ENCODE assay signal across 15 cellular contexts in the genomic region with DNA sequence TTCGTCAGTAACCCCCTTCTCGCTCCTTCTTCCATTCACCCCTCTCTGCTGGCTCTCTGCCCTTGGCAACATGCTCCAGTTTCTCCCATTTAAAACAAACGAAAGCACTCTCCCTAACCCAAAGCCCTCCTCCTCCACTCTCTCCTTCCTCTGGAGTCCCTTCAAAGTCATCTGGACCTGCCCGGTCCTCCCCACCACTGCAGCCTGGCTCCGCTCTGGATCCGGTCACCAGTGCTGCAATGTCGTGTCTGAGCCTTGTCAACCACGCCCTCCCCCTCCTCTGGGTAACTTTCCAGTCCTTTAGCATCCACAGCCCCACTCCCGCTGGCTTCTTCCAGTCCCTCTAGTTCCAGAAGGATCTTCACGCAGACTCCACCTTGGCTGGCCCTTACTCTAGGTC. TPM values are rescaled to one million over a fixed set of nuclear protein-coding genes. Genes with fewer than 3 reads are reported as not detected.
DNase-seq lines count a peak whose midpoint lies in the region; ATAC-seq and TF ChIP-seq lines count a peak whose summit lies in the region.
"Had no signal": no experiment of that assay in that cellular context is flagged by ENCODE, and none has a peak within 500 bp of the region (broad histone marks: within the 10 kb centered on the region; RNA-seq: fewer than 3 reads in every experiment).

No MANE protein-coding gene starts in this region.

- peak; percentile 8 for DNase-seq in NCI-H1694 treated with DMSO at 0.1 percent for 48 hours (lab: John Stamatoyannopoulos, UW)
- DNase-seq in NCI-H1694 (lab: John Stamatoyannopoulos, UW), result no peak
- no peak for DNase-seq in CD4-positive, alpha-beta memory T cell
- no peak for DNase-seq in activated naive CD8-positive, alpha-beta T cell treated with anti-CD3 and anti-CD28 coated beads, Interleukin-2, amount 50 U/mL, for 24 hours
- DNase-seq in NCI-H446 treated with DMSO at 0.1 percent for 48 hours (lab: John Stamatoyannopoulos, UW), result no peak
- DNase-seq in stimulated activated CD4-positive, alpha-beta T cell treated with anti-CD3 and anti-CD28 coated beads, Interleukin-1b, Interleukin-23, amount 100 ng/mL, for 48 hours, result no peak
- DNase-seq: activated gamma-delta T cell; central memory CD4-positive, alpha-beta T cell; COR-L47; MG63 had no signal

- no peaks in the 10 kb centered on the region for H3K27me3 Mint-ChIP-seq in CD4-positive, alpha-beta memory T cell
- no peaks in the 10 kb centered on the region for H3K27me3 Mint-ChIP-seq in activated naive CD8-positive, alpha-beta T cell treated with anti-CD3 and anti-CD28 coated beads, Interleukin-2, amount 50 U/mL, for 24 hours
- H3K27me3 Mint-ChIP-seq in nephron (ENCODE audit: low read depth), result peaks cover 4% of the 10 kb centered on the region

- no peak for TF ChIP-seq CTCF in nephron (IDR thresholded peaks at IDR 0.05; ENCODE audit: unreplicated experiment in 3 of 3)

- H3K27ac ChIP-seq in CD4-positive, alpha-beta memory T cell (ENCODE audit: low read depth, low read length), result no peak overlapping the region

- peaks cover 7 to 21% of the 10 kb centered on the region in 2 donors for H3K36me3 Mint-ChIP-seq in CD4-positive, alpha-beta memory T cell
- H3K36me3 Mint-ChIP-seq in activated naive CD8-positive, alpha-beta T cell treated with anti-CD3 and anti-CD28 coated beads, Interleukin-2, amount 50 U/mL, for 24 hours (ENCODE audit: low read depth), result peaks cover 14% of the 10 kb centered on the region
- peaks cover 17% of the 10 kb centered on the region for H3K36me3 Mint-ChIP-seq in nephron (ENCODE audit: low read depth)

- POLR2A ChIA-PET in CD4-positive, alpha-beta memory T cell (lab: Charles Lee; ENCODE audit: partially characterized antibody), result no interaction called here

- peak overlapping the region; percentile 74 to 96 (median 86) for H3K27ac Mint-ChIP-seq in CD4-positive, alpha-beta memory T cell
- H3K27ac Mint-ChIP-seq in activated naive CD8-positive, alpha-beta T cell treated with anti-CD3 and anti-CD28 coated beads, Interleukin-2, amount 50 U/mL, for 24 hours, result peak overlapping the region; percentile 61
- H3K27ac Mint-ChIP-seq in nephron, result peak overlapping the region in 2 of 3 experiments; percentile 9

- no peaks in the 10 kb centered on the region for H3K27me3 ChIP-seq in CD4-positive, alpha-beta memory T cell (ENCODE audit: insufficient read depth, low read length)
- H3K27me3 ChIP-seq: MG63 had no signal

- H3K4me1 ChIP-seq in CD4-positive, alpha-beta memory T cell (ENCODE audit: insufficient read depth, low read length), result peaks cover 100% of the 10 kb centered on the region

- intact Hi-C loops in CD4-positive, alpha-beta memory T cell (cut with micrococcal nuclease), result no loop called here

- no peaks in the 10 kb centered on the region for H3K9me3 ChIP-seq in CD4-positive, alpha-beta memory T cell (ENCODE audit: control insufficient read depth in 1 of 2, low read length in 2 of 2)
- H3K9me3 ChIP-seq: HAP-1, MG63 had no signal

- H3K4me3 Mint-ChIP-seq in CD4-positive, alpha-beta memory T cell, result peak overlapping the region in 3 of 8 donors; percentile 7 to 66 (median 28)
- H3K4me3 Mint-ChIP-seq in activated naive CD8-positive, alpha-beta T cell treated with anti-CD3 and anti-CD28 coated beads, Interleukin-2, amount 50 U/mL, for 24 hours, result no peak overlapping the region
- peak overlapping the region in 1 of 3 experiments; percentile 31 for H3K4me3 Mint-ChIP-seq in nephron
- H3K4me3 Mint-ChIP-seq: neural crest cell had no signal

- H3K4me1 Mint-ChIP-seq in CD4-positive, alpha-beta memory T cell, result peaks cover 73 to 100% (median 88%) of the 10 kb centered on the region in 4 donors
- peaks cover 98% of the 10 kb centered on the region for H3K4me1 Mint-ChIP-seq in activated naive CD8-positive, alpha-beta T cell treated with anti-CD3 and anti-CD28 coated beads, Interleukin-2, amount 50 U/mL, for 24 hours
- peaks cover 74% of the 10 kb centered on the region for H3K4me1 Mint-ChIP-seq in nephron

- H3K36me3 ChIP-seq in CD4-positive, alpha-beta memory T cell (ENCODE audit: insufficient read depth, low read length), result no peaks in the 10 kb centered on the region

- H3K9me3 Mint-ChIP-seq in CD4-positive, alpha-beta memory T cell, result no peaks in the 10 kb centered on the region
- H3K9me3 Mint-ChIP-seq in activated naive CD8-positive, alpha-beta T cell treated with anti-CD3 and anti-CD28 coated beads, Interleukin-2, amount 50 U/mL, for 24 hours, result no peaks in the 10 kb centered on the region
- no peaks in the 10 kb centered on the region for H3K9me3 Mint-ChIP-seq in nephron
- H3K9me3 Mint-ChIP-seq: neural crest cell had no signal

- ATAC-seq in activated naive CD8-positive, alpha-beta T cell treated with anti-CD3 and anti-CD28 coated beads, Interleukin-2, amount 50 U/mL, for 24 hours, result no peak
- ATAC-seq in HG03469 (IDR thresholded peaks at IDR 0.05; ENCODE audit: unreplicated experiment), result no peak
- ATAC-seq: SK-N-SH treated with all-trans-retinoic acid at 6 μM for 48 hours had no signal

- CTCF ChIA-PET in CD4-positive, alpha-beta memory T cell (lab: Charles Lee; ENCODE audit: partially characterized antibody), result interaction anchor here (1.0 kb wide), 1 partner anchor 90 kb away, joined by 3 read pairs; no protein-coding TSS in a partner anchor

- H3K4me3 ChIP-seq in CD4-positive, alpha-beta memory T cell (ENCODE audit: low read length in 2 of 2), result no peak overlapping the region
- H3K4me3 ChIP-seq: HAP-1, MG63 had no signal

RNA-seq across cellular contexts. Expression of gene STK24, which starts 55.0 kb away (rescaled TPM):
- 100 to 1,000 TPM; 146 to 147 TPM for total RNA-seq in CD4-positive, alpha-beta memory T cell
- polyA plus RNA-seq in CD4-positive, alpha-beta memory T cell, result 10 to 100 TPM; 24.2 to 89.4 TPM

Comparison
In these comparisons a context has a peak if more than half of its experiments do, and no peak if none do; other contexts are left out.
1. H3K27ac Mint-ChIP-seq: peak in every context shown above with its lines; median percentile 86 in CD4-positive, alpha-beta memory T cell; 61 in activated naive CD8-positive, alpha-beta T cell treated with anti-CD3 and anti-CD28 coated beads, Interleukin-2, amount 50 U/mL, for 24 hours; 9 in nephron.